20 cellular contexts compared by ENCODE assay signal in genomic region chr4:100574607-100575006, GRCh38. TPM values are rescaled to one million over a fixed set of nuclear protein-coding genes. Genes with fewer than 3 reads are reported as not detected.
DNase-seq lines count a peak whose midpoint lies in the region; ATAC-seq and TF ChIP-seq lines count a peak whose summit lies in the region.
"Had no signal": no experiment of that assay in that cellular context is flagged by ENCODE, and none has a peak within 500 bp of the region (broad histone marks: within the 10 kb centered on the region; RNA-seq: fewer than 3 reads in every experiment).

No MANE protein-coding gene starts in this region.

- intact Hi-C loops in dorsolateral prefrontal cortex (cut with DNase I), result no loop called here

- ATAC-seq in GM18498 (IDR thresholded peaks at IDR 0.05; ENCODE audit: unreplicated experiment), result no peak
- no peak for ATAC-seq in HG02981 (IDR thresholded peaks at IDR 0.05; ENCODE audit: unreplicated experiment)
- ATAC-seq in GM18870 (IDR thresholded peaks at IDR 0.05; ENCODE audit: unreplicated experiment), result no peak
- ATAC-seq: A549; CD8-positive, alpha-beta T cell; GM12878 had no signal

- no peak for TF ChIP-seq CTCF in dorsolateral prefrontal cortex (IDR thresholded peaks at IDR 0.05 in 54 of 56, conservative IDR thresholded peaks at IDR 0.05 in 2 of 56; ENCODE audit: low read depth in 1 of 56, partially characterized antibody in 56 of 56)

- H3K27ac ChIP-seq in dorsolateral prefrontal cortex, result peak overlapping the region in 40 of 59 donors; percentile 4 to 81 (median 51)
- H3K27ac ChIP-seq: A549 had no signal

- DNase-seq in Ammon's horn (ENCODE audit: low spot score) (peak; percentile 66), cerebellar cortex (ENCODE audit: low spot score) (peak; percentile 88), dorsolateral prefrontal cortex (peak in 3 of 10 donors; percentile 45 to 51 (median 48)), middle frontal gyrus (ENCODE audit: extremely low spot score, low spot score) (peak; percentile 32), activated gamma-delta T cell (lab: John Stamatoyannopoulos, UW) (no peak)
- DNase-seq: 8988T, ACHN, AML-193, DMS153, DND-41, GDM1, GOT3, HFFc6 had no signal

- no peaks in the 10 kb centered on the region for H3K27me3 ChIP-seq in dorsolateral prefrontal cortex

- no peak overlapping the region for H3K4me3 ChIP-seq in dorsolateral prefrontal cortex
- H3K4me3 ChIP-seq: A549, GM12878, HAP-1 had no signal

RNA-seq across cellular contexts. Expression of gene EMCN, which starts 56.8 kb away (rescaled TPM):
- 10 to 100 TPM in 19 of 120 experiments, 1 to 10 TPM in 101; 2.3 to 16.9 (median 6.2) TPM for total RNA-seq in dorsolateral prefrontal cortex
- total RNA-seq: CD8-positive, alpha-beta T cell; GM12878 had no signal
